In the genomic region with DNA sequence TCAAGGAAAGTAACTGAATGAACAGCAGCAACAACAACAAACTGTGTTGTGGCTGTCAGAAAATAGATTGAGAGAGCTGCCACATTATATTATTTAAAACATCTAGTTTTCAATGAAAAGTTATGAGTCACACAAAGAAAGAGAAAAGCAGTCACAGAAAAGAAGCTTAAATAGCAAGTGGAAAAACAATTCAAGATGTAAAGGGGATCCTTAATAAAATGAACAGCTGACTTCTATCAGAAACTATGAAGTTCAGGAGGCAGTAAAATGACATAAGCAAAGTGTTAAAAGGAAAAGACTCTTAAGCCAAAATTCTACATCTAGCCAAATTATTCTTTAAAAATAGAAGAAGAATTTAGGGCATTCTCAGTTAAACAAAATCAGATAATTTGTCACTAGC, we compare ENCODE assay signal across 29 cellular contexts. TPM values are rescaled to one million over a fixed set of nuclear protein-coding genes. Genes with fewer than 3 reads are reported as not detected.
"Had no signal": no experiment of that assay in that cellular context is flagged by ENCODE, and none has a peak within 500 bp of the region (broad histone marks: within the 10 kb centered on the region; RNA-seq: fewer than 3 reads in every experiment).

No MANE protein-coding gene starts in this region.

- ATAC-seq: activated CD8-positive, alpha-beta T cell treated with anti-CD3 and anti-CD28 coated beads, Interleukin-2, amount 10 ng/mL, durations not matched to agents 7 days and 5 days; esophagus mucosa; left lobe of liver; right lobe of liver; stimulated activated memory B cell treated with anti-CD40 and anti-IgM and Interleukin-4, amounts not matched to agents 10 μg/mL and 1 μg/mL and 100 μg/mL, for 72 hours had no signal

- H3K4me3 Mint-ChIP-seq: activated CD8-positive, alpha-beta T cell treated with anti-CD3 and anti-CD28 coated beads, Interleukin-2, amount 10 ng/mL, durations not matched to agents 7 days and 5 days; activated naive CD4-positive, alpha-beta T cell treated with anti-CD3 and anti-CD28 coated beads, Interleukin-2, amount 50 U/mL, for 24 hours; activated T-helper 1 cell treated with anti-CD3 and anti-CD28 coated beads, Interleukin-12 subunit alpha, Interleukin-12 subunit beta, Interleukin-2, Interleukin-4 antibody, amounts not matched to agents 30 ng/mL and 10 ng/mL and 1 ng/mL, durations not matched to agents 14 hours and 24 hours and 36 hours; brain; dendritic cell treated with granulocyte-macrophage colony-stimulating factor and Interleukin-4, amounts not matched to agents 40 ng/mL and 50 ng/mL, for 4 days; nephron; stimulated activated memory B cell treated with anti-CD40 and anti-IgM and Interleukin-4, amounts not matched to agents 10 μg/mL and 1 μg/mL and 100 μg/mL, for 72 hours had no signal

- H3K4me1 ChIP-seq: prostate gland, testis had no signal

- H3K36me3 Mint-ChIP-seq: activated naive CD4-positive, alpha-beta T cell treated with anti-CD3 and anti-CD28 coated beads, Interleukin-2, amount 50 U/mL, for 24 hours; brain; stimulated activated memory B cell treated with anti-CD40 and anti-IgM and Interleukin-4, amounts not matched to agents 10 μg/mL and 1 μg/mL and 100 μg/mL, for 72 hours had no signal

- H3K27ac ChIP-seq: neutrophil, ovary, prostate gland, right lobe of liver, stomach, testis had no signal

- H3K4me1 Mint-ChIP-seq: activated naive CD4-positive, alpha-beta T cell treated with anti-CD3 and anti-CD28 coated beads, Interleukin-2, amount 50 U/mL, for 24 hours; brain; nephron; stimulated activated memory B cell treated with anti-CD40 and anti-IgM and Interleukin-4, amounts not matched to agents 10 μg/mL and 1 μg/mL and 100 μg/mL, for 72 hours had no signal

- H3K27ac Mint-ChIP-seq: activated CD8-positive, alpha-beta T cell treated with anti-CD3 and anti-CD28 coated beads, Interleukin-2, amount 10 ng/mL, durations not matched to agents 7 days and 5 days; activated naive CD4-positive, alpha-beta T cell treated with anti-CD3 and anti-CD28 coated beads, Interleukin-2, amount 50 U/mL, for 24 hours; activated T-helper 1 cell treated with anti-CD3 and anti-CD28 coated beads, Interleukin-12 subunit alpha, Interleukin-12 subunit beta, Interleukin-2, Interleukin-4 antibody, amounts not matched to agents 30 ng/mL and 10 ng/mL and 1 ng/mL, durations not matched to agents 14 hours and 24 hours and 36 hours; brain; dendritic cell treated with granulocyte-macrophage colony-stimulating factor and Interleukin-4, amounts not matched to agents 40 ng/mL and 50 ng/mL, for 4 days; nephron; stimulated activated memory B cell treated with anti-CD40 and anti-IgM and Interleukin-4, amounts not matched to agents 10 μg/mL and 1 μg/mL and 100 μg/mL, for 72 hours had no signal

- FAIRE-seq: kidney, small intestine, TTC549 had no signal

- DNase-seq: activated CD4-positive, alpha-beta T cell treated with anti-CD3 and anti-CD28 coated beads for 1 hour; activated CD4-positive, alpha-beta T cell treated with anti-CD3 and anti-CD28 coated beads, Interleukin-2, amount 50 U/mL, for 1 hour; activated CD8-positive, alpha-beta T cell treated with anti-CD3 and anti-CD28 coated beads, Interleukin-2, amount 10 ng/mL, durations not matched to agents 7 days and 5 days; activated gamma-delta T cell treated with Interleukin-2 at 50 U/mL for 16 hours; aorta; caudate nucleus; effector CD8-positive, alpha-beta T cell; kidney; mesenchymal stem cell; ovary; right lobe of liver; small intestine; stimulated activated CD4-positive, alpha-beta T cell treated with anti-CD3 and anti-CD28 coated beads, Interleukin-2, amount 100 ng/mL, for 24 hours; stomach; T-helper 1 cell; testis; trophoblast cell had no signal

- H3K27me3 ChIP-seq: ovary, right lobe of liver, testis had no signal

- H3K9me3 Mint-ChIP-seq: activated naive CD4-positive, alpha-beta T cell treated with anti-CD3 and anti-CD28 coated beads, Interleukin-2, amount 50 U/mL, for 24 hours; activated T-helper 1 cell treated with anti-CD3 and anti-CD28 coated beads, Interleukin-12 subunit alpha, Interleukin-12 subunit beta, Interleukin-2, Interleukin-4 antibody, amounts not matched to agents 30 ng/mL and 10 ng/mL and 1 ng/mL, durations not matched to agents 14 hours and 24 hours and 36 hours; dendritic cell treated with granulocyte-macrophage colony-stimulating factor and Interleukin-4, amounts not matched to agents 40 ng/mL and 50 ng/mL, for 4 days; nephron had no signal

- H3K9me3 ChIP-seq: neutrophil, ovary, prostate gland, right lobe of liver, stomach, testis had no signal

- H3K4me3 ChIP-seq: ovary, prostate gland, right lobe of liver, testis had no signal

- H3K36me3 ChIP-seq: neutrophil, ovary, prostate gland, right lobe of liver, stomach had no signal

RNA-seq across cellular contexts. Expression of a gene that starts 5.6 kb away (rescaled TPM):
- total RNA-seq: activated CD8-positive, alpha-beta T cell treated with anti-CD3 and anti-CD28 coated beads, Interleukin-2, amount 10 ng/mL, durations not matched to agents 7 days and 5 days; activated T-helper 1 cell treated with anti-CD3 and anti-CD28 coated beads, Interleukin-12 subunit alpha, Interleukin-12 subunit beta, Interleukin-2, Interleukin-4 antibody, amounts not matched to agents 30 ng/mL and 10 ng/mL and 1 ng/mL, durations not matched to agents 14 hours and 24 hours and 36 hours; mononuclear cell had no signal

RNA-seq across cellular contexts. Expression of a gene that starts 42.6 kb away (rescaled TPM):
- total RNA-seq: activated CD8-positive, alpha-beta T cell treated with anti-CD3 and anti-CD28 coated beads, Interleukin-2, amount 10 ng/mL, durations not matched to agents 7 days and 5 days; activated T-helper 1 cell treated with anti-CD3 and anti-CD28 coated beads, Interleukin-12 subunit alpha, Interleukin-12 subunit beta, Interleukin-2, Interleukin-4 antibody, amounts not matched to agents 30 ng/mL and 10 ng/mL and 1 ng/mL, durations not matched to agents 14 hours and 24 hours and 36 hours; mononuclear cell had no signal
